Comparison of ENCODE assay signal across 24 cellular contexts in the genomic region with DNA sequence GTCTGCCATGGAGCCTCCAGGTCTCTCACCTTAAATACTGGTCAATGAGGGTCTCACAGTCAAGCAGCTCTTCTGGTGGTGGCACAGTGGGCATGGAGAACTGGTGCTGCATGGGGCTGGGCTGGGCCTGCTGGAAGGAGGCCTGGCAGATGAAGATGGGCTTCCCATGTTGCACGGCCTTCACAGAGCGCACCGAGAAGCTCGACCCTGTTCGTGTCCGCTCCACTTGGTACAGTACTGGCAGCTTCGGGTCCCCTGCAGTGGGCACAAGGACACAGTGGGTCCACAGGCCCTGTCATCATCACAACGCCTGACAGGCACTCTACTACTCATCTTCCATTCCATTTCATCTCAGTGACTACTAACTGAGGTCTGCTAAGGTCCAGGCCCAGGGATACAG. TPM values are rescaled to one million over a fixed set of nuclear protein-coding genes. Genes with fewer than 3 reads are reported as not detected.
"Had no signal": no experiment of that assay in that cellular context is flagged by ENCODE, and none has a peak within 500 bp of the region (broad histone marks: within the 10 kb centered on the region; RNA-seq: fewer than 3 reads in every experiment).

No MANE protein-coding gene starts in this region.

- H3K27me3 ChIP-seq: esophagus squamous epithelium, gastroesophageal sphincter, neutrophil, testis, tibial nerve, upper lobe of right lung, vagina had no signal

- H3K27me3 Mint-ChIP-seq: effector memory CD8-positive, alpha-beta T cell; naive B cell; stimulated activated naive B cell treated with anti-CD40 and anti-IgM and Interleukin-4, amounts not matched to agents 10 μg/mL and 1 μg/mL and 100 μg/mL, for 72 hours; stimulated activated naive CD8-positive, alpha-beta T cell treated with anti-CD3 and anti-CD28 coated beads, Interleukin-15, amount 100 ng/mL, for 72 hours had no signal

- H3K4me1 Mint-ChIP-seq: nephron had no signal

- H3K9me3 ChIP-seq: esophagus squamous epithelium, gastroesophageal sphincter, left ventricle myocardium inferior, lower lobe of right lung, neutrophil, psoas muscle, testis, tibial nerve, upper lobe of right lung, vagina had no signal

- DNase-seq: effector memory CD8-positive, alpha-beta T cell; esophagus squamous epithelium; foreskin fibroblast; glutamatergic neuron; islet precursor cell; left ventricle myocardium inferior; lower lobe of right lung; mesendoderm; naive B cell; psoas muscle; stimulated activated CD4-positive, alpha-beta T cell treated with anti-CD3 and anti-CD28 coated beads, Interleukin-2, amount 100 ng/mL, for 24 hours; stimulated activated CD4-positive, alpha-beta T cell treated with anti-CD3 and anti-CD28 coated beads, Interleukin-4, amount 100 ng/mL, for 4 hours; stimulated activated naive B cell treated with anti-CD40 and anti-IgM and Interleukin-4, amounts not matched to agents 10 μg/mL and 1 μg/mL and 100 μg/mL, for 72 hours; stimulated activated naive CD8-positive, alpha-beta T cell treated with anti-CD3 and anti-CD28 coated beads, Interleukin-15, amount 100 ng/mL, for 72 hours; testis; upper lobe of right lung had no signal

- H3K27ac ChIP-seq: esophagus squamous epithelium, gastroesophageal sphincter, left ventricle myocardium inferior, lower lobe of right lung, neutrophil, psoas muscle, testis, tibial nerve, upper lobe of right lung, vagina had no signal

- H3K27ac Mint-ChIP-seq: effector memory CD8-positive, alpha-beta T cell; nephron; stimulated activated naive B cell treated with anti-CD40 and anti-IgM and Interleukin-4, amounts not matched to agents 10 μg/mL and 1 μg/mL and 100 μg/mL, for 72 hours had no signal

- ATAC-seq: effector memory CD8-positive, alpha-beta T cell; gastroesophageal sphincter; lower lobe of right lung; psoas muscle; sciatic nerve; stimulated activated naive B cell treated with anti-CD40 and anti-IgM and Interleukin-4, amounts not matched to agents 10 μg/mL and 1 μg/mL and 100 μg/mL, for 72 hours; stimulated activated naive CD8-positive, alpha-beta T cell treated with anti-CD3 and anti-CD28 coated beads, Interleukin-15, amount 100 ng/mL, for 72 hours; upper lobe of right lung had no signal

- H3K4me3 Mint-ChIP-seq: effector memory CD8-positive, alpha-beta T cell; naive B cell; nephron; stimulated activated naive B cell treated with anti-CD40 and anti-IgM and Interleukin-4, amounts not matched to agents 10 μg/mL and 1 μg/mL and 100 μg/mL, for 72 hours; stimulated activated naive CD8-positive, alpha-beta T cell treated with anti-CD3 and anti-CD28 coated beads, Interleukin-15, amount 100 ng/mL, for 72 hours had no signal

- H3K9me3 Mint-ChIP-seq: effector memory CD8-positive, alpha-beta T cell; naive B cell; nephron; stimulated activated naive B cell treated with anti-CD40 and anti-IgM and Interleukin-4, amounts not matched to agents 10 μg/mL and 1 μg/mL and 100 μg/mL, for 72 hours; stimulated activated naive CD8-positive, alpha-beta T cell treated with anti-CD3 and anti-CD28 coated beads, Interleukin-15, amount 100 ng/mL, for 72 hours had no signal

- H3K4me1 ChIP-seq: lower lobe of right lung, upper lobe of right lung had no signal

- H3K4me3 ChIP-seq: esophagus squamous epithelium, gastroesophageal sphincter, left ventricle myocardium inferior, lower lobe of right lung, psoas muscle, skin epidermis, testis, tibial nerve, upper lobe of right lung, vagina had no signal

RNA-seq across cellular contexts. Expression of a gene that starts 21.3 kb away (rescaled TPM):
- total RNA-seq: epithelial cell of proximal tubule, lower lobe of right lung, vagina had no signal
